ENCODE assay signal across 17 cellular contexts in genomic region chr22:38065539-38065938, GRCh38. TPM values are rescaled to one million over a fixed set of nuclear protein-coding genes. Genes with fewer than 3 reads are reported as not detected.
DNase-seq lines count a peak whose midpoint lies in the region; TF ChIP-seq lines count a peak whose summit lies in the region.
"Had no signal": no experiment of that assay in that cellular context is flagged by ENCODE, and none has a peak within 500 bp of the region (broad histone marks: within the 10 kb centered on the region; RNA-seq: fewer than 3 reads in every experiment).

No MANE protein-coding gene starts in this region.

- DNase-seq in caudate nucleus (lab: John Stamatoyannopoulos, UW) (no peak), osteoblast (ENCODE audit: insufficient read length, low spot score, missing footprints) (peak; percentile 53), suprapubic skin (ENCODE audit: low spot score in 2 of 2) (no peak), NCI-H146 treated with DMSO at 0.1 percent for 48 hours (lab: John Stamatoyannopoulos, UW; ENCODE audit: unreplicated experiment) (no peak), ureter (ENCODE audit: low spot score) (no peak)
- no peak for DNase-seq in activated CD4-positive, alpha-beta memory T cell treated with anti-CD3 and anti-CD28 coated beads, Interleukin-2, amount 10 ng/mL, durations not matched to agents 7 days and 5 days
- DNase-seq in stimulated activated CD4-positive, alpha-beta T cell treated with anti-CD3 and anti-CD28 coated beads, Interleukin-4, amount 100 ng/mL, for 1 hour, result no peak
- DNase-seq: ACHN; CD4-positive, alpha-beta memory T cell; COR-L47; DMS153; DMS79 treated with DMSO at 0.1 percent for 48 hours; EL; GM23248 had no signal

- CTCF ChIA-PET in activated CD4-positive, alpha-beta memory T cell treated with anti-CD3 and anti-CD28 coated beads, Interleukin-2, amount 10 ng/mL, durations not matched to agents 7 days and 5 days (lab: Charles Lee), result interaction anchor here (0.5 to 1.3 kb wide), 2 partner anchors 13 to 21 kb away, joined by 3 to 8 read pairs; no protein-coding TSS in a partner anchor

- peaks cover 0 to 12% (median 0%) of the 10 kb centered on the region in 11 experiments; a peak in 1 of 22 replicates for H3K27me3 ChIP-seq in BLaER1 treated with 17β-estradiol and CSF1 and Interleukin-3, amounts not matched to agents 10 nM and 100 nM
- H3K27me3 ChIP-seq in osteoblast (ENCODE audit: insufficient read depth, low read length) (no peaks in the 10 kb centered on the region), suprapubic skin (no peaks in the 10 kb centered on the region)

- H3K27me3 Mint-ChIP-seq in activated CD4-positive, alpha-beta memory T cell treated with anti-CD3 and anti-CD28 coated beads, Interleukin-2, amount 10 ng/mL, durations not matched to agents 7 days and 5 days, result no peaks in the 10 kb centered on the region
- H3K27me3 Mint-ChIP-seq: CD4-positive, alpha-beta memory T cell had no signal

- peak overlapping the region in 9 of 11 experiments; percentile 73 to 100 (median 95); a peak in 16 of 22 replicates for H3K4me2 ChIP-seq in BLaER1 treated with 17β-estradiol and CSF1 and Interleukin-3, amounts not matched to agents 10 nM and 100 nM
- H3K4me2 ChIP-seq in osteoblast (ENCODE audit: insufficient read depth, low read length), result no peak overlapping the region

- peaks cover 57 to 73% (median 68%) of the 10 kb centered on the region in 10 experiments for H3K4me1 ChIP-seq in BLaER1 treated with 17β-estradiol and CSF1 and Interleukin-3, amounts not matched to agents 10 nM and 100 nM
- no peaks in the 10 kb centered on the region for H3K4me1 ChIP-seq in osteoblast (ENCODE audit: insufficient read depth, low read length)
- peaks cover 37% of the 10 kb centered on the region for H3K4me1 ChIP-seq in suprapubic skin

- POLR2A ChIA-PET in activated CD4-positive, alpha-beta memory T cell treated with anti-CD3 and anti-CD28 coated beads, Interleukin-2, amount 10 ng/mL, durations not matched to agents 7 days and 5 days (lab: Charles Lee), result no interaction called here

- peak overlapping the region in 3 of 11 experiments; percentile 76 to 82 (median 80); a peak in 5 of 22 replicates for H3K27ac ChIP-seq in BLaER1 treated with 17β-estradiol and CSF1 and Interleukin-3, amounts not matched to agents 10 nM and 100 nM
- H3K27ac ChIP-seq in caudate nucleus (ENCODE audit: low read depth, low read length) (peak overlapping the region; percentile 24), osteoblast (ENCODE audit: low read depth, low read length) (no peak overlapping the region), suprapubic skin (peak overlapping the region; percentile 67)
- H3K27ac ChIP-seq: C4-2B, GM23248 had no signal

- no peaks in the 10 kb centered on the region for H3K9me3 Mint-ChIP-seq in activated CD4-positive, alpha-beta memory T cell treated with anti-CD3 and anti-CD28 coated beads, Interleukin-2, amount 10 ng/mL, durations not matched to agents 7 days and 5 days
- H3K9me3 Mint-ChIP-seq: CD4-positive, alpha-beta memory T cell had no signal

- H3K9me3 ChIP-seq in BLaER1 treated with 17β-estradiol and CSF1 and Interleukin-3, amounts not matched to agents 10 nM and 100 nM (replicated peaks in 1 of 11), result no peaks in the 10 kb centered on the region
- H3K9me3 ChIP-seq in osteoblast (ENCODE audit: low read depth, low read length), result no peaks in the 10 kb centered on the region
- H3K9me3 ChIP-seq in suprapubic skin, result no peaks in the 10 kb centered on the region

- H3K27ac Mint-ChIP-seq in activated CD4-positive, alpha-beta memory T cell treated with anti-CD3 and anti-CD28 coated beads, Interleukin-2, amount 10 ng/mL, durations not matched to agents 7 days and 5 days, result no peak overlapping the region
- H3K27ac Mint-ChIP-seq: CD4-positive, alpha-beta memory T cell had no signal

- TF ChIP-seq EP300 in suprapubic skin (IDR thresholded peaks at IDR 0.05), result no peak

- 99% methylated on average over 8 of the region's 8 CpGs for WGBS in suprapubic skin

- no peak overlapping the region for H3K4me3 Mint-ChIP-seq in activated CD4-positive, alpha-beta memory T cell treated with anti-CD3 and anti-CD28 coated beads, Interleukin-2, amount 10 ng/mL, durations not matched to agents 7 days and 5 days
- H3K4me3 Mint-ChIP-seq: CD4-positive, alpha-beta memory T cell had no signal

- no peak overlapping the region for H2AFZ ChIP-seq in osteoblast (ENCODE audit: low read length)
- H2AFZ ChIP-seq: GM23248 had no signal

- H4K20me1 ChIP-seq in BLaER1 treated with 17β-estradiol and CSF1 and Interleukin-3, amounts not matched to agents 10 nM and 100 nM, result no peaks in the 10 kb centered on the region
- H4K20me1 ChIP-seq in osteoblast (ENCODE audit: insufficient read depth, low read length), result no peaks in the 10 kb centered on the region

- no peak for TF ChIP-seq POLR2A in suprapubic skin (IDR thresholded peaks at IDR 0.05)

- H3K4me1 Mint-ChIP-seq in activated CD4-positive, alpha-beta memory T cell treated with anti-CD3 and anti-CD28 coated beads, Interleukin-2, amount 10 ng/mL, durations not matched to agents 7 days and 5 days, result no peaks in the 10 kb centered on the region

- peaks cover 8% of the 10 kb centered on the region for H3K36me3 Mint-ChIP-seq in activated CD4-positive, alpha-beta memory T cell treated with anti-CD3 and anti-CD28 coated beads, Interleukin-2, amount 10 ng/mL, durations not matched to agents 7 days and 5 days (ENCODE audit: low read depth)

- H3K36me3 ChIP-seq in BLaER1 treated with 17β-estradiol and CSF1 and Interleukin-3, amounts not matched to agents 10 nM and 100 nM, result peaks cover 0 to 13% (median 0%) of the 10 kb centered on the region in 11 experiments; a peak in 3 of 22 replicates
- H3K36me3 ChIP-seq in osteoblast (ENCODE audit: insufficient read depth, low read length), result peaks cover 23% of the 10 kb centered on the region
- H3K36me3 ChIP-seq in suprapubic skin, result peaks cover 69% of the 10 kb centered on the region

- no peak for TF ChIP-seq CTCF in osteoblast (IDR thresholded peaks at IDR 0.05; ENCODE audit: extremely low read depth, low read depth, low read length)
- TF ChIP-seq CTCF in suprapubic skin (IDR thresholded peaks at IDR 0.05), result no peak

- peak overlapping the region in 4 of 11 experiments; percentile 82 to 86 (median 84); a peak in 4 of 22 replicates for H3K9ac ChIP-seq in BLaER1 treated with 17β-estradiol and CSF1 and Interleukin-3, amounts not matched to agents 10 nM and 100 nM
- H3K9ac ChIP-seq: GM23248 had no signal

- no peaks in the 10 kb centered on the region for H3K79me2 ChIP-seq in osteoblast (ENCODE audit: insufficient read depth, low read length)

- H3K4me3 ChIP-seq in BLaER1 treated with 17β-estradiol and CSF1 and Interleukin-3, amounts not matched to agents 10 nM and 100 nM, result no peak overlapping the region
- no peak overlapping the region for H3K4me3 ChIP-seq in osteoblast (ENCODE audit: insufficient read depth, low read length)
- no peak overlapping the region for H3K4me3 ChIP-seq in suprapubic skin
- H3K4me3 ChIP-seq: GM23248 had no signal

RNA-seq across cellular contexts. Expression of gene PICK1, which starts 8.3 kb away (rescaled TPM):
- total RNA-seq in osteoblast (14.4 and 15.6 TPM in 2 replicates), suprapubic skin (10 to 100 TPM; 36.7 to 72.0 (median 61.5) TPM), ureter (63.2 TPM)
- 10 to 100 TPM; 11.4 to 12.7 TPM for total RNA-seq in activated CD4-positive, alpha-beta memory T cell treated with anti-CD3 and anti-CD28 coated beads, Interleukin-2, amount 10 ng/mL, durations not matched to agents 7 days and 5 days

RNA-seq across cellular contexts. Expression of gene SLC16A8, which starts 18.4 kb away (rescaled TPM):
- total RNA-seq in osteoblast (not detected in 2 replicates), suprapubic skin (not detected), ureter (0.26 TPM)
- not detected for total RNA-seq in activated CD4-positive, alpha-beta memory T cell treated with anti-CD3 and anti-CD28 coated beads, Interleukin-2, amount 10 ng/mL, durations not matched to agents 7 days and 5 days
- total RNA-seq: A172; CD4-positive, alpha-beta memory T cell had no signal

RNA-seq across cellular contexts. Expression of gene BAIAP2L2, which starts 44.9 kb away (rescaled TPM):
- 0.88 and 1.1 TPM in 2 replicates for total RNA-seq in osteoblast
- 1 to 10 TPM in 3 of 4 donors, under 1 TPM in 1; 0.49 to 1.7 (median 1.6) TPM for total RNA-seq in suprapubic skin
- total RNA-seq in activated CD4-positive, alpha-beta memory T cell treated with anti-CD3 and anti-CD28 coated beads, Interleukin-2, amount 10 ng/mL, durations not matched to agents 7 days and 5 days, result under 1 TPM; 0.55 to 0.63 TPM
- 1.4 TPM for total RNA-seq in ureter
- total RNA-seq: A172 had no signal
